ENCODE assay signal across 8 cellular contexts in genomic region chr19:11798391-11799296, GRCh38. TPM values are rescaled to one million over a fixed set of nuclear protein-coding genes. Genes with fewer than 3 reads are reported as not detected.
A peak's percentile ranks its signal among the peaks of the same experiment; 100 is the strongest.
DNase-seq lines count a peak whose midpoint lies in the region; ATAC-seq and TF ChIP-seq lines count a peak whose summit lies in the region.

TSS of gene ZNF491 (plus strand) at chr19:11798523. CDS start at chr19:11805954, 7,431 bp downstream.

- 0 to 2% methylated on average over 38 to 43 of the region's 56 CpGs for WGBS in tibial nerve, 2 donors

- TF ChIP-seq EP300 in tibial nerve (IDR thresholded peaks at IDR 0.05) = peak in 1 of 2 donors; percentile 88

- 0 out of 2 replicates have a peak, but pooled peaks cover 3% of the 10 kb centered on the region for H3K9me3 ChIP-seq in SU-DHL-6 (ENCODE audit: insufficient read depth, low read length)
- no peaks in the 10 kb centered on the region for H3K9me3 ChIP-seq in tibial nerve

- peak within 1 kb of the TSS; percentile 9 for H3K4me2 ChIP-seq in SU-DHL-6 (ENCODE audit: low read depth, low read length, poor library complexity, severe bottlenecking)

- TF ChIP-seq CTCF in NB4 (IDR thresholded peaks at IDR 0.05; ENCODE audit: low read depth, low read length) (peak; percentile 5), SU-DHL-6 (IDR thresholded peaks at IDR 0.05; ENCODE audit: insufficient read depth, low read length, poor library complexity, severe bottlenecking) (no peak), tibial nerve (IDR thresholded peaks at IDR 0.05) (peak in 2 of 5 experiments; percentile 18 to 22)

- H3K79me2 ChIP-seq in SU-DHL-6 (ENCODE audit: insufficient read depth, low read length) = no peaks in the 10 kb centered on the region

- H3K4me3 Mint-ChIP-seq in activated naive CD8-positive, alpha-beta T cell treated with anti-CD3 and anti-CD28 coated beads, Interleukin-2, amount 50 U/mL, for 24 hours = peak within 1 kb of the TSS; percentile 84

- intact Hi-C loops in left cardiac atrium (cut with DNase I) = loop anchor here in 1 of 2 donors (5.0 kb wide), 1 partner anchor 344 kb away; the partner anchor contains the start of gene ZNF20

- peak; percentile 99 for ATAC-seq in activated naive CD8-positive, alpha-beta T cell treated with anti-CD3 and anti-CD28 coated beads, Interleukin-2, amount 50 U/mL, for 24 hours
- ATAC-seq in left cardiac atrium = peak; percentile 99 to 100

- TF ChIP-seq POLR2A in NB4 (IDR thresholded peaks at IDR 0.05; ENCODE audit: extremely low read depth, insufficient read length) = no peak
- peak; percentile 70 to 90 for TF ChIP-seq POLR2A in tibial nerve (IDR thresholded peaks at IDR 0.05)

- no peaks in the 10 kb centered on the region for H3K9me2 ChIP-seq in SU-DHL-6 (replicated peaks; ENCODE audit: insufficient read depth, low read length)

- H3K36me3 Mint-ChIP-seq in activated naive CD8-positive, alpha-beta T cell treated with anti-CD3 and anti-CD28 coated beads, Interleukin-2, amount 50 U/mL, for 24 hours (ENCODE audit: low read depth) = peaks cover 4% of the 10 kb centered on the region

- no peaks in the 10 kb centered on the region for H4K20me1 ChIP-seq in SU-DHL-6 (ENCODE audit: low read depth, low read length)

- H3K9me3 Mint-ChIP-seq in activated naive CD8-positive, alpha-beta T cell treated with anti-CD3 and anti-CD28 coated beads, Interleukin-2, amount 50 U/mL, for 24 hours = peaks cover 5% of the 10 kb centered on the region

- H3K4me3 ChIP-seq in H7 (ENCODE audit: insufficient read depth, low read depth, low read length) (peak within 1 kb of the TSS; percentile 50; the same call in 1 of the 2 replicates), NB4 (ENCODE audit: low read depth, low read length) (peak within 1 kb of the TSS; percentile 72), SU-DHL-6 (ENCODE audit: insufficient read depth, low read length, poor library complexity, severe bottlenecking) (no peak within 1 kb of the TSS), tibial nerve (peak within 1 kb of the TSS; percentile 42 to 71 (median 56))

- peaks cover 14% of the 10 kb centered on the region for H3K4me1 Mint-ChIP-seq in activated naive CD8-positive, alpha-beta T cell treated with anti-CD3 and anti-CD28 coated beads, Interleukin-2, amount 50 U/mL, for 24 hours

- H3K27me3 Mint-ChIP-seq in activated naive CD8-positive, alpha-beta T cell treated with anti-CD3 and anti-CD28 coated beads, Interleukin-2, amount 50 U/mL, for 24 hours = no peaks in the 10 kb centered on the region

- no peak within 1 kb of the TSS for H3K9ac ChIP-seq in SU-DHL-6 (ENCODE audit: low read length)

- H3K27me3 ChIP-seq in H7 (ENCODE audit: control insufficient read depth, insufficient read depth, low read length) = peaks cover 6% of the 10 kb centered on the region; the same call in 1 of the 2 replicates
- H3K27me3 ChIP-seq in SU-DHL-6 (ENCODE audit: low read length) = no peaks in the 10 kb centered on the region
- no peaks in the 10 kb centered on the region for H3K27me3 ChIP-seq in tibial nerve

- DNase-seq in ELR (ENCODE audit: low read depth) = peak; percentile 92
- DNase-seq in H7 = peak; percentile 98
- DNase-seq in NB4 (ENCODE audit: low read depth) = peak; percentile 92
- peak; percentile 88 for DNase-seq in activated naive CD8-positive, alpha-beta T cell treated with anti-CD3 and anti-CD28 coated beads, Interleukin-2, amount 50 U/mL, for 24 hours
- peak; percentile 96 for DNase-seq in left cardiac atrium
- peak; percentile 94 for DNase-seq in pons (ENCODE audit: low spot score)
- peak; percentile 75 to 86 for DNase-seq in tibial nerve (ENCODE audit: low spot score in 2 of 2)

- H3K27ac Mint-ChIP-seq in activated naive CD8-positive, alpha-beta T cell treated with anti-CD3 and anti-CD28 coated beads, Interleukin-2, amount 50 U/mL, for 24 hours = no peak within 1 kb of the TSS

- H3K27ac ChIP-seq in SU-DHL-6 (ENCODE audit: low read depth, low read length) (no peak within 1 kb of the TSS), tibial nerve (peak within 1 kb of the TSS; percentile 35 to 85 (median 77))

- no peaks in the 10 kb centered on the region for H3F3A ChIP-seq in SU-DHL-6 (ENCODE audit: insufficient read depth)

- H2AFZ ChIP-seq in SU-DHL-6 (ENCODE audit: low read depth, low read length, severe bottlenecking) = no peak within 1 kb of the TSS

- H3K36me3 ChIP-seq in H7 (replicated peaks; ENCODE audit: control insufficient read depth, insufficient read depth, low read length) = no peaks in the 10 kb centered on the region
- no peaks in the 10 kb centered on the region for H3K36me3 ChIP-seq in SU-DHL-6 (ENCODE audit: low read length)
- peaks cover 0 to 3% (median 0%) of the 10 kb centered on the region in 3 donors for H3K36me3 ChIP-seq in tibial nerve

- peaks cover 0 to 24% (median 8%) of the 10 kb centered on the region in 4 donors for H3K4me1 ChIP-seq in tibial nerve

RNA-seq across cellular contexts. Expression of gene ZNF491, which starts in this region (rescaled TPM):
- total RNA-seq in H7 (2014; rRNA removed; shearing (Covaris generic)) = 0.03 TPM in 1 of 2 replicates, not detected in the other
- 1 to 10 TPM; 1.6 to 2.2 TPM for total RNA-seq in left cardiac atrium
- 1 to 10 TPM; 2.1 to 3.9 (median 2.8) TPM for total RNA-seq in tibial nerve

Comparison
In these comparisons a context has a peak if more than half of its experiments do, and no peak if none do; other contexts are left out.
1. Peak in DNase-seq and H3K4me3 ChIP-seq in H7; RNA of the gene not detected or under 1 TPM.